Comparison of ENCODE assay signal across 12 cellular contexts in the genomic region with DNA sequence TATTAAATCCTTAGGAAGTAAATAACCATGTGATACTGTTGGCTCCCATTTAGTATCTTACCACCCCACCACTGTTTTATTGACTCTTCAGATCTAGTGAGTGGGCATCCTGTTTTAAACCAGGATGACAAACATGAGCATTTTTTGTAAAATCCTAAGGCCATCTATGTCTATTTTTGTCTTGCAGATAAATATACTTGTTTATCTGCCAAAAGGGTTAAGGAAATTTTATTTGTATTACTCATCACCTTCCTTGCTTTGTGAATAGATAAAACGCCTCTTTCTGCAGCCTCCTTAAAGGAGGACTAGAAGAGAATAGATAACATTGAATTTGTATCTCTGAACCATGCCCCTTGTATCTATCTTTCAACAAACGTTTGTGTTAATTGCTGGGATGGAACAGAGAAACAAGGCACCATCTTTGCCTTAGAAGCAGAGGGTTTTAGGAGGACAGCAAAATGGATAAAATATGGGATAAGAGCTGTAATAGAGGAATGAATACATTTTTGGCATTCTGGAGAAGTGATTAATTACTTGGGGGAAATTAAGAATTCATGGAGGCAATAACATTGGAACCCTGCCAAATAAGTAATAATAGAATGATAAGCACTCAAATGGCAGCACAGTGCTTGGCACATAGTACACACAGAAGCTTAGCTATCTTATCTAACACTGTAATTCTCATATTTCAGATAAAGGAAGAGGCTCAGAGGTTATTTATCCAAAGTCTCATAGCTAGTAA. TPM values are rescaled to one million over a fixed set of nuclear protein-coding genes. Genes with fewer than 3 reads are reported as not detected.
DNase-seq lines count a peak whose midpoint lies in the region; ATAC-seq and TF ChIP-seq lines count a peak whose summit lies in the region.
"Had no signal": no experiment of that assay in that cellular context is flagged by ENCODE, and none has a peak within 500 bp of the region (broad histone marks: within the 10 kb centered on the region; RNA-seq: fewer than 3 reads in every experiment).

No MANE protein-coding gene starts in this region.

- peak overlapping the region; percentile 4 for H3K4me3 Mint-ChIP-seq in CD8-positive, alpha-beta T cell
- H3K4me3 Mint-ChIP-seq in central memory CD8-positive, alpha-beta T cell, result peak overlapping the region; percentile 14
- H3K4me3 Mint-ChIP-seq in mesothelial cell of epicardium, result no peak overlapping the region
- H3K4me3 Mint-ChIP-seq in activated CD4-positive, alpha-beta T cell treated with anti-CD3 and anti-CD28 coated beads, Interleukin-2, amount 10 ng/mL, durations not matched to agents 24 days and 14 days, result no peak overlapping the region

- peaks cover 62% of the 10 kb centered on the region for H3K4me1 Mint-ChIP-seq in CD8-positive, alpha-beta T cell (ENCODE audit: low read depth)
- H3K4me1 Mint-ChIP-seq in central memory CD8-positive, alpha-beta T cell, result peaks cover 39% of the 10 kb centered on the region
- peaks cover 38% of the 10 kb centered on the region for H3K4me1 Mint-ChIP-seq in mesothelial cell of epicardium
- peaks cover 31% of the 10 kb centered on the region for H3K4me1 Mint-ChIP-seq in activated CD4-positive, alpha-beta T cell treated with anti-CD3 and anti-CD28 coated beads, Interleukin-2, amount 10 ng/mL, durations not matched to agents 24 days and 14 days

- intact Hi-C loops in CD8-positive, alpha-beta T cell (cut with DNase I, micrococcal nuclease), result no loop called here
- intact Hi-C loops in stomach (cut with DNase I; ENCODE audit: low total_unique reads), result no loop called here
- intact Hi-C loops in activated CD4-positive, alpha-beta T cell treated with anti-CD3 and anti-CD28 coated beads, Interleukin-2, amount 10 ng/mL, durations not matched to agents 24 days and 14 days (cut with micrococcal nuclease), result no loop called here

- no peak overlapping the region for H3K27ac ChIP-seq in CD8-positive, alpha-beta T cell (ENCODE audit: low read depth, low read length)
- H3K27ac ChIP-seq in stomach, result peak overlapping the region in 1 of 5 donors; percentile 39
- H3K27ac ChIP-seq: transverse colon had no signal

- TF ChIP-seq CTCF in CD8-positive, alpha-beta T cell (IDR thresholded peaks at IDR 0.05), result no peak
- TF ChIP-seq CTCF in mesothelial cell of epicardium (IDR thresholded peaks at IDR 0.05; ENCODE audit: unreplicated experiment) (no peak), stomach (IDR thresholded peaks at IDR 0.05) (no peak)

- no peak for TF ChIP-seq POLR2A in stomach (IDR thresholded peaks at IDR 0.05)

- H3K4me3 ChIP-seq in CD8-positive, alpha-beta T cell (ENCODE audit: low read depth, low read length), result no peak overlapping the region
- peak overlapping the region in 1 of 4 donors; percentile 10 for H3K4me3 ChIP-seq in stomach
- H3K4me3 ChIP-seq: transverse colon had no signal

- ATAC-seq in CD8-positive, alpha-beta T cell, result no peak
- no peak for ATAC-seq in central memory CD8-positive, alpha-beta T cell (replicated peaks; ENCODE audit: extremely low read depth, poor library complexity, severe bottlenecking)

- H3K9me3 ChIP-seq in CD8-positive, alpha-beta T cell (ENCODE audit: low read length), result no peaks in the 10 kb centered on the region
- H3K9me3 ChIP-seq in stomach, result no peaks in the 10 kb centered on the region
- H3K9me3 ChIP-seq: transverse colon had no signal

- H3K9me3 Mint-ChIP-seq in CD8-positive, alpha-beta T cell, result no peaks in the 10 kb centered on the region
- no peaks in the 10 kb centered on the region for H3K9me3 Mint-ChIP-seq in central memory CD8-positive, alpha-beta T cell
- no peaks in the 10 kb centered on the region for H3K9me3 Mint-ChIP-seq in mesothelial cell of epicardium
- H3K9me3 Mint-ChIP-seq in activated CD4-positive, alpha-beta T cell treated with anti-CD3 and anti-CD28 coated beads, Interleukin-2, amount 10 ng/mL, durations not matched to agents 24 days and 14 days, result no peaks in the 10 kb centered on the region

- POLR2A ChIA-PET in CD8-positive, alpha-beta T cell (lab: Charles Lee), result interaction anchor here (0.8 to 2.0 kb wide), 6 partner anchors 12 to 130 kb away, joined by 3 to 7 read pairs (median 4); partner anchors contain the start of gene YTHDF2

- H3K36me3 Mint-ChIP-seq in CD8-positive, alpha-beta T cell, result peaks cover 46% of the 10 kb centered on the region
- H3K36me3 Mint-ChIP-seq in central memory CD8-positive, alpha-beta T cell (ENCODE audit: insufficient read depth), result peaks cover 42% of the 10 kb centered on the region
- peaks cover 16% of the 10 kb centered on the region for H3K36me3 Mint-ChIP-seq in mesothelial cell of epicardium
- H3K36me3 Mint-ChIP-seq in activated CD4-positive, alpha-beta T cell treated with anti-CD3 and anti-CD28 coated beads, Interleukin-2, amount 10 ng/mL, durations not matched to agents 24 days and 14 days (ENCODE audit: low read depth), result peaks cover 37% of the 10 kb centered on the region

- no peak for DNase-seq in CD8-positive, alpha-beta T cell
- peak; percentile 78 for DNase-seq in M059J (ENCODE audit: low read depth)
- no peak for DNase-seq in central memory CD8-positive, alpha-beta T cell (ENCODE audit: low spot score in 2 of 2)
- DNase-seq in mesothelial cell of epicardium (ENCODE audit: low spot score in 2 of 2, unreplicated experiment in 2 of 2), result no peak
- no peak for DNase-seq in stomach
- DNase-seq in activated CD4-positive, alpha-beta T cell treated with anti-CD3 and anti-CD28 coated beads, Interleukin-2, amount 10 ng/mL, durations not matched to agents 24 days and 14 days, result no peak
- no peak for DNase-seq in stimulated activated CD8-positive, alpha-beta memory T cell treated with anti-CD3 and anti-CD28 coated beads, Interleukin-4, amount 100 ng/mL, for 48 hours
- no peak for DNase-seq in T1000 (lab: John Stamatoyannopoulos, UW)
- DNase-seq: amygdala, head of caudate nucleus, NCI-H1105 treated with DMSO at 0.1 percent for 48 hours, transverse colon had no signal

- no peaks in the 10 kb centered on the region for H3K27me3 Mint-ChIP-seq in CD8-positive, alpha-beta T cell (ENCODE audit: low read depth)
- H3K27me3 Mint-ChIP-seq in central memory CD8-positive, alpha-beta T cell, result no peaks in the 10 kb centered on the region
- H3K27me3 Mint-ChIP-seq in mesothelial cell of epicardium (ENCODE audit: low read depth), result no peaks in the 10 kb centered on the region
- no peaks in the 10 kb centered on the region for H3K27me3 Mint-ChIP-seq in activated CD4-positive, alpha-beta T cell treated with anti-CD3 and anti-CD28 coated beads, Interleukin-2, amount 10 ng/mL, durations not matched to agents 24 days and 14 days

- H3K27me3 ChIP-seq in CD8-positive, alpha-beta T cell (ENCODE audit: insufficient read depth, low read length), result no peaks in the 10 kb centered on the region
- no peaks in the 10 kb centered on the region for H3K27me3 ChIP-seq in stomach
- H3K27me3 ChIP-seq: transverse colon had no signal

- peaks cover 4% of the 10 kb centered on the region for H3K36me3 ChIP-seq in CD8-positive, alpha-beta T cell (ENCODE audit: insufficient read depth, low read length)
- peaks cover 5 to 40% (median 16%) of the 10 kb centered on the region in 4 donors for H3K36me3 ChIP-seq in stomach
- H3K36me3 ChIP-seq: transverse colon had no signal

- H3K27ac Mint-ChIP-seq in CD8-positive, alpha-beta T cell, result no peak overlapping the region
- no peak overlapping the region for H3K27ac Mint-ChIP-seq in central memory CD8-positive, alpha-beta T cell (ENCODE audit: low read depth)
- H3K27ac Mint-ChIP-seq in mesothelial cell of epicardium, result peak overlapping the region; percentile 70
- no peak overlapping the region for H3K27ac Mint-ChIP-seq in activated CD4-positive, alpha-beta T cell treated with anti-CD3 and anti-CD28 coated beads, Interleukin-2, amount 10 ng/mL, durations not matched to agents 24 days and 14 days

- 13 to 21% (median 18%) methylated on average over 2 of the region's 2 CpGs for WGBS in stomach, 5 donors

- TF ChIP-seq EP300 in stomach (IDR thresholded peaks at IDR 0.05), result no peak

- CTCF ChIA-PET in CD8-positive, alpha-beta T cell (lab: Charles Lee), result interaction anchor here (1.1 to 2.1 kb wide), 2 partner anchors 14 to 15 kb away, joined by 3 to 5 read pairs; partner anchors contain the start of gene YTHDF2

- peaks cover 75% of the 10 kb centered on the region for H3K4me1 ChIP-seq in CD8-positive, alpha-beta T cell (ENCODE audit: insufficient read depth, low read length)
- peaks cover 72 to 100% (median 91%) of the 10 kb centered on the region in 4 donors for H3K4me1 ChIP-seq in stomach

RNA-seq across cellular contexts. Expression of gene YTHDF2, which starts 14.7 kb away (rescaled TPM):
- total RNA-seq in CD8-positive, alpha-beta T cell, result 100 to 1,000 TPM in 1 of 2 experiments, 10 to 100 TPM in 1; 95.3 to 101 TPM
- 62.3 and 64.0 TPM in 2 replicates for total RNA-seq in M059J (2014; rRNA removed; shearing (Covaris generic))
- total RNA-seq in mesothelial cell of epicardium (130 to 144 TPM (median 137 TPM) in 3 replicates), stomach (10 to 100 TPM in 4 of 5 donors, 1 to 10 TPM in 1; 9.9 to 50.5 (median 41.7) TPM)
- polyA plus RNA-seq in stomach, result 10 to 100 TPM; 25.7 to 29.8 (median 26.1) TPM
- total RNA-seq in activated CD4-positive, alpha-beta T cell treated with anti-CD3 and anti-CD28 coated beads, Interleukin-2, amount 10 ng/mL, durations not matched to agents 24 days and 14 days, result 90.8 and 92.6 TPM in 2 replicates

Comparison
In these comparisons a context has a peak if more than half of its experiments do, and no peak if none do; other contexts are left out.
1. H3K4me3 Mint-ChIP-seq: peak in CD8-positive, alpha-beta T cell (single experiment) and central memory CD8-positive, alpha-beta T cell (single experiment); none in mesothelial cell of epicardium (single experiment) and activated CD4-positive, alpha-beta T cell treated with anti-CD3 and anti-CD28 coated beads, Interleukin-2, amount 10 ng/mL, durations not matched to agents 24 days and 14 days (single experiment).